ENCODE assay signal across 8 cellular contexts in genomic region chr17:37642706-37643105, GRCh38. TPM values are rescaled to one million over a fixed set of nuclear protein-coding genes. Genes with fewer than 3 reads are reported as not detected.
A peak's percentile ranks its signal among the peaks of the same experiment; 100 is the strongest.
DNase-seq lines count a peak whose midpoint lies in the region; ATAC-seq and TF ChIP-seq lines count a peak whose summit lies in the region.

No MANE protein-coding gene starts in this region.

- peaks cover 56% of the 10 kb centered on the region for H3K79me2 ChIP-seq in neural progenitor cell (ENCODE audit: low read depth)

- peaks cover 18% of the 10 kb centered on the region for H3K36me3 ChIP-seq in neural progenitor cell

- H3K27ac ChIP-seq in 22Rv1 = peak overlapping the region; percentile 63
- H3K27ac ChIP-seq in neural progenitor cell = peak overlapping the region; percentile 69

- no peaks in the 10 kb centered on the region for H3K9me3 ChIP-seq in neural progenitor cell (ENCODE audit: low read depth)

- TF ChIP-seq CTCF in 22Rv1 (IDR thresholded peaks at IDR 0.05) (no peak), neural progenitor cell (IDR thresholded peaks at IDR 0.05) (no peak)

- H3K36me3 Mint-ChIP-seq in T-cell (peaks cover 26% of the 10 kb centered on the region), neural progenitor cell (peaks cover 24% of the 10 kb centered on the region)

- H3K27ac Mint-ChIP-seq in T-cell = peak overlapping the region; percentile 89 to 90
- H3K27ac Mint-ChIP-seq in neural progenitor cell = peak overlapping the region; percentile 88

- H3K4me3 Mint-ChIP-seq in T-cell = peak overlapping the region; percentile 95 to 97 (median 96)
- H3K4me3 Mint-ChIP-seq in neural progenitor cell = peak overlapping the region; percentile 96

- peak overlapping the region; percentile 95 for H3K4me3 ChIP-seq in neural progenitor cell

- H3K4me1 Mint-ChIP-seq in T-cell (peaks cover 45% of the 10 kb centered on the region in 3 donors), neural progenitor cell (peaks cover 12% of the 10 kb centered on the region)

- H3K27me3 Mint-ChIP-seq in T-cell (peaks cover 23 to 26% of the 10 kb centered on the region in 2 donors), neural progenitor cell (ENCODE audit: insufficient read depth, low read depth) (no peaks in the 10 kb centered on the region)

- CTCF ChIA-PET in T-cell (lab: Charles Lee) = no interaction called here

- H4K20me1 ChIP-seq in neural progenitor cell (ENCODE audit: low read depth) = peaks cover 13% of the 10 kb centered on the region

- H3K4me1 ChIP-seq in neural progenitor cell = peaks cover 5% of the 10 kb centered on the region

- POLR2A ChIA-PET in T-cell (lab: Charles Lee) = no interaction called here

- H3K9me3 Mint-ChIP-seq in T-cell (no peaks in the 10 kb centered on the region), neural progenitor cell (no peaks in the 10 kb centered on the region)

- DNase-seq in T-cell (no peak), fibroblast of gingiva (ENCODE audit: low read depth) (peak; percentile 37), neural progenitor cell (ENCODE audit: low spot score) (no peak), SHP77 treated with DMSO at 0.1 percent for 48 hours (lab: John Stamatoyannopoulos, UW) (no peak), AML-193 (lab: John Stamatoyannopoulos, UW) (no peak)
- no peak for DNase-seq in activated effector memory CD4-positive, alpha-beta T cell treated with anti-CD3 and anti-CD28 coated beads, Interleukin-2, amount 50 U/mL, for 16 hours

- peak overlapping the region; percentile 94 for H3K4me2 ChIP-seq in neural progenitor cell

- ATAC-seq in GM19455 (IDR thresholded peaks at IDR 0.05; ENCODE audit: unreplicated experiment) (peak; percentile 30), T-cell (replicated peaks in 1 of 4) (peak; percentile 16 to 53 (median 38))

- H3F3A ChIP-seq in neural progenitor cell (ENCODE audit: low read depth) = peaks cover 7% of the 10 kb centered on the region

- H3K27me3 ChIP-seq in neural progenitor cell = peaks cover 41% of the 10 kb centered on the region

- peak overlapping the region; percentile 87 for H3K9ac ChIP-seq in neural progenitor cell

- peak overlapping the region; percentile 96 for H2AFZ ChIP-seq in neural progenitor cell (replicated peaks)

RNA-seq across cellular contexts. Expression of gene DDX52, which starts 0.5 kb away (rescaled TPM):
- total RNA-seq in T-cell (10 to 100 TPM; 21.6 to 34.0 (median 25.7) TPM), neural progenitor cell (ENCODE audit: low replicate concordance) (43.5 and 55.3 TPM in 2 replicates)

RNA-seq across cellular contexts. Expression of gene SYNRG, which starts 33.5 kb away (rescaled TPM):
- total RNA-seq in T-cell (100 to 1,000 TPM; 103 to 118 (median 113) TPM), neural progenitor cell (ENCODE audit: low replicate concordance) (22.4 and 26.3 TPM in 2 replicates)
